Comparison of ENCODE assay signal across 8 cellular contexts in genomic region chr11:60899021-60899936, GRCh38. TPM values are rescaled to one million over a fixed set of nuclear protein-coding genes. Genes with fewer than 3 reads are reported as not detected.
DNase-seq lines count a peak whose midpoint lies in the region; ATAC-seq and TF ChIP-seq lines count a peak whose summit lies in the region.

No MANE protein-coding gene starts in this region.

- peaks cover 6 to 16% (median 11%) of the 10 kb centered on the region in 4 donors for H3K4me1 Mint-ChIP-seq in CD4-positive, alpha-beta memory T cell
- peaks cover 16% of the 10 kb centered on the region for H3K4me1 Mint-ChIP-seq in activated naive CD8-positive, alpha-beta T cell (ENCODE audit: low read depth)

- no peaks in the 10 kb centered on the region for H3K9me3 ChIP-seq in CD4-positive, alpha-beta memory T cell (ENCODE audit: control insufficient read depth in 1 of 2, low read length in 2 of 2)

- H3K27ac Mint-ChIP-seq in CD4-positive, alpha-beta memory T cell: peak overlapping the region in 3 of 7 donors; percentile 13 to 49 (median 24)
- H3K27ac Mint-ChIP-seq in activated naive CD8-positive, alpha-beta T cell: peak overlapping the region; percentile 58

- H3K36me3 Mint-ChIP-seq in CD4-positive, alpha-beta memory T cell: peaks cover 60 to 96% of the 10 kb centered on the region in 2 donors
- H3K36me3 Mint-ChIP-seq in activated naive CD8-positive, alpha-beta T cell: peaks cover 8% of the 10 kb centered on the region

- no peak overlapping the region for H3K4me3 ChIP-seq in CD4-positive, alpha-beta memory T cell (ENCODE audit: low read length in 2 of 2)

- intact Hi-C loops in CD4-positive, alpha-beta memory T cell (cut with micrococcal nuclease): loop anchor here (1.0 to 2.0 kb wide), 2 partner anchors 68 to 124 kb away; no protein-coding TSS in a partner anchor
- intact Hi-C loops in left cardiac atrium (cut with DNase I): loop anchor here (2.0 to 5.0 kb wide), 3 partner anchors 67 to 122 kb away; no protein-coding TSS in a partner anchor

- POLR2A ChIA-PET in CD4-positive, alpha-beta memory T cell (lab: Charles Lee; ENCODE audit: partially characterized antibody): interaction anchor here (1.2 to 7.9 kb wide), 3 partner anchors 12 to 21 kb away, joined by 3 to 111 read pairs (median 3); partner anchors contain the start of gene TMEM109

- no peaks in the 10 kb centered on the region for H3K9me3 Mint-ChIP-seq in CD4-positive, alpha-beta memory T cell
- H3K9me3 Mint-ChIP-seq in activated naive CD8-positive, alpha-beta T cell (ENCODE audit: low read depth): no peaks in the 10 kb centered on the region

- peak in 4 of 5 donors; percentile 30 to 49 (median 44) for DNase-seq in CD4-positive, alpha-beta memory T cell
- DNase-seq in NCI-H2029 (lab: John Stamatoyannopoulos, UW): peak; percentile 36
- DNase-seq in left cardiac atrium: no peak
- peak; percentile 73 for DNase-seq in retina

- ATAC-seq in left cardiac atrium: peak; percentile 73
- no peak for ATAC-seq in HG03280 (IDR thresholded peaks at IDR 0.05; ENCODE audit: unreplicated experiment)
- no peak for ATAC-seq in GM18502 (IDR thresholded peaks at IDR 0.05; ENCODE audit: poor library complexity, unreplicated experiment)

- TF ChIP-seq CTCF in GM12874 (IDR thresholded peaks at IDR 0.05; ENCODE audit: insufficient read depth, low read depth, low read length): peak; percentile 89

- no peaks in the 10 kb centered on the region for H3K27me3 Mint-ChIP-seq in CD4-positive, alpha-beta memory T cell
- no peaks in the 10 kb centered on the region for H3K27me3 Mint-ChIP-seq in activated naive CD8-positive, alpha-beta T cell

- CTCF ChIA-PET in CD4-positive, alpha-beta memory T cell (lab: Charles Lee; ENCODE audit: partially characterized antibody): interaction anchor here (0.7 to 9.7 kb wide), 16 partner anchors 9 to 121 kb away, joined by 3 to 117 read pairs (median 5); partner anchors contain the start of gene TMEM109

- H3K27me3 ChIP-seq in CD4-positive, alpha-beta memory T cell (ENCODE audit: insufficient read depth, low read length): no peaks in the 10 kb centered on the region

- H3K27ac ChIP-seq in CD4-positive, alpha-beta memory T cell (ENCODE audit: low read depth, low read length): no peak overlapping the region

- peaks cover 10% of the 10 kb centered on the region for H3K4me1 ChIP-seq in CD4-positive, alpha-beta memory T cell (ENCODE audit: insufficient read depth, low read length)

- no peak overlapping the region for H3K4me3 Mint-ChIP-seq in CD4-positive, alpha-beta memory T cell
- no peak overlapping the region for H3K4me3 Mint-ChIP-seq in activated naive CD8-positive, alpha-beta T cell

- H3K36me3 ChIP-seq in CD4-positive, alpha-beta memory T cell (ENCODE audit: insufficient read depth, low read length): peaks cover 80% of the 10 kb centered on the region

RNA-seq across cellular contexts. Expression of gene PRPF19, which starts 7.1 kb away (rescaled TPM):
- total RNA-seq in CD4-positive, alpha-beta memory T cell: 10 to 100 TPM; 97.4 to 99.2 TPM
- 10 to 100 TPM; 10.8 to 17.1 TPM for polyA plus RNA-seq in CD4-positive, alpha-beta memory T cell
- total RNA-seq in left cardiac atrium: 10 to 100 TPM; 40.3 to 42.3 TPM

RNA-seq across cellular contexts. Expression of gene TMEM109, which starts 14.7 kb away (rescaled TPM):
- total RNA-seq in CD4-positive, alpha-beta memory T cell: 10 to 100 TPM; 66.9 to 68.0 TPM
- polyA plus RNA-seq in CD4-positive, alpha-beta memory T cell: 100 to 1,000 TPM; 195 to 333 TPM
- total RNA-seq in left cardiac atrium: 100 to 1,000 TPM in 1 of 2 donors, 10 to 100 TPM in 1; 98.1 to 109 TPM

RNA-seq across cellular contexts. Expression of gene TMEM132A, which starts 25.0 kb away (rescaled TPM):
- under 1 TPM; 0.78 to 0.93 TPM for total RNA-seq in CD4-positive, alpha-beta memory T cell
- polyA plus RNA-seq in CD4-positive, alpha-beta memory T cell: not detected
- total RNA-seq in left cardiac atrium: 1 to 10 TPM; 5.1 to 9.7 TPM

RNA-seq across cellular contexts. Expression of gene ZP1, which starts 31.9 kb away (rescaled TPM):
- total RNA-seq in CD4-positive, alpha-beta memory T cell: under 1 TPM; 0.33 to 0.41 TPM
- polyA plus RNA-seq in CD4-positive, alpha-beta memory T cell: under 1 TPM in 1 of 2 donors, not detected in 1; 0.50 TPM
- total RNA-seq in left cardiac atrium: not detected

RNA-seq across cellular contexts. Expression of gene PTGDR2, which starts 43.5 kb away (rescaled TPM):
- total RNA-seq in CD4-positive, alpha-beta memory T cell: 1 to 10 TPM; 3.6 TPM
- polyA plus RNA-seq in CD4-positive, alpha-beta memory T cell: 1 to 10 TPM; 1.9 to 3.5 TPM
- total RNA-seq in left cardiac atrium: under 1 TPM in 1 of 2 donors, not detected in 1; 0.27 TPM

Comparison
In these comparisons a context has a peak if more than half of its experiments do, and no peak if none do; other contexts are left out.
1. ATAC-seq: peak in left cardiac atrium (2 of 2); none in HG03280 (single experiment) and GM18502 (single experiment).